Comparison of ENCODE assay signal across 8 cellular contexts in genomic region chr19:7069904-7070226, GRCh38. TPM values are rescaled to one million over a fixed set of nuclear protein-coding genes. Genes with fewer than 3 reads are reported as not detected.
A peak's percentile ranks its signal among the peaks of the same experiment; 100 is the strongest.
DNase-seq lines count a peak whose midpoint lies in the region; ATAC-seq, FAIRE-seq and TF ChIP-seq lines count a peak whose summit lies in the region.

No MANE protein-coding gene starts in this region.

- peaks cover 0 to 10% (median 4%) of the 10 kb centered on the region in 3 donors for H3K4me1 ChIP-seq in pancreas

- no peaks in the 10 kb centered on the region for H3K27me3 ChIP-seq in pancreas

- ATAC-seq in pancreas: peak in 2 of 4 donors; percentile 4 to 11

- no peak for TF ChIP-seq POLR2A in erythroblast (IDR thresholded peaks at IDR 0.05; ENCODE audit: low read length)

- peak overlapping the region; percentile 57 to 80 (median 70) for H3K27ac ChIP-seq in pancreas

- 0 to 1% methylated on average over 12 of the region's 12 CpGs for WGBS in pancreas, 2 donors

- H3K4me3 ChIP-seq in pancreas: peak overlapping the region; percentile 89 to 99 (median 96)

- intact Hi-C loops in pancreas (cut with DNase I): no loop called here

- no peaks in the 10 kb centered on the region for H3K9me3 ChIP-seq in pancreas

- DNase-seq in NCI-H146 (lab: John Stamatoyannopoulos, UW): peak; percentile 11
- DNase-seq in NCI-H146 treated with DMSO at 0.1 percent for 48 hours (lab: John Stamatoyannopoulos, UW; ENCODE audit: unreplicated experiment): no peak
- peak; percentile 52 for DNase-seq in RKO (ENCODE audit: low spot score)
- DNase-seq in erythroblast (lab: John Stamatoyannopoulos, UW): peak; percentile 74 to 77
- DNase-seq in pancreas: no peak
- no peak for DNase-seq in GM19238 (ENCODE audit: insufficient read length, low spot score)
- DNase-seq in retina: no peak
- no peak for DNase-seq in activated gamma-delta T cell treated with Interleukin-2 at 50 U/mL for 16 hours

- H3K36me3 ChIP-seq in pancreas: peaks cover 0 to 25% (median 9%) of the 10 kb centered on the region in 3 donors

- TF ChIP-seq CTCF in pancreas (IDR thresholded peaks at IDR 0.05): no peak

- no peak for FAIRE-seq in pancreas (lab: Jason Lieb, UNC)

RNA-seq across cellular contexts. Expression of gene ZNF557, which starts 0.4 kb away (rescaled TPM):
- total RNA-seq in pancreas: 1 to 10 TPM; 3.0 to 6.6 (median 4.6) TPM
- 1 to 10 TPM; 1.7 to 2.6 TPM for polyA plus RNA-seq in pancreas

RNA-seq across cellular contexts. Expression of gene MBD3L3, which starts 11.4 kb away (rescaled TPM):
- total RNA-seq in pancreas: not detected
- not detected for polyA plus RNA-seq in pancreas

RNA-seq across cellular contexts. Expression of gene MBD3L2, which starts 20.7 kb away (rescaled TPM):
- not detected for total RNA-seq in pancreas
- polyA plus RNA-seq in pancreas: not detected

RNA-seq across cellular contexts. Expression of gene MBD3L4, which starts 29.9 kb away (rescaled TPM):
- not detected for total RNA-seq in pancreas
- polyA plus RNA-seq in pancreas: not detected

RNA-seq across cellular contexts. Expression of gene MBD3L5, which starts 39.5 kb away (rescaled TPM):
- not detected for total RNA-seq in pancreas
- not detected for polyA plus RNA-seq in pancreas

Comparison
In these comparisons a context has a peak if more than half of its experiments do, and no peak if none do; other contexts are left out.
1. DNase-seq: peak in NCI-H146 (single experiment), RKO (single experiment) and erythroblast (2 of 2); none in NCI-H146 treated with DMSO at 0.1 percent for 48 hours (single experiment), pancreas (0 of 6), GM19238 (single experiment), retina (single experiment) and activated gamma-delta T cell treated with Interleukin-2 at 50 U/mL for 16 hours (single experiment).